8 cellular contexts compared by ENCODE assay signal in genomic region chr20:48657426-48658197, GRCh38.
DNase-seq lines count a peak whose midpoint lies in the region; ATAC-seq and TF ChIP-seq lines count a peak whose summit lies in the region.

No MANE protein-coding gene starts in this region.

- TF ChIP-seq EP300 in tibial nerve (IDR thresholded peaks at IDR 0.05) = no peak

- no peak overlapping the region for H2AFZ ChIP-seq in osteoblast (ENCODE audit: low read length)

- H3K79me2 ChIP-seq in osteoblast (ENCODE audit: insufficient read depth, low read length) = no peaks in the 10 kb centered on the region

- H3K27me3 ChIP-seq in SJSA1 (replicated peaks) (no peaks in the 10 kb centered on the region), osteoblast (ENCODE audit: insufficient read depth, low read length) (no peaks in the 10 kb centered on the region), tibial nerve (no peaks in the 10 kb centered on the region)

- DNase-seq in DMS153 treated with DMSO at 0.1 percent for 48 hours (lab: John Stamatoyannopoulos, UW; ENCODE audit: unreplicated experiment) (peak; percentile 67), LNCaP clone FGC (ENCODE audit: low read depth) (no peak), SJSA1 (ENCODE audit: low read depth in 1 of 2, low spot score in 2 of 2) (peak; percentile 50 to 69), foreskin fibroblast (peak; percentile 53 to 86), osteoblast (ENCODE audit: insufficient read length, low spot score, missing footprints) (peak; percentile 99), tibial nerve (ENCODE audit: low spot score in 2 of 2) (peak; percentile 44 to 66)
- DNase-seq in activated effector memory CD4-positive, alpha-beta T cell treated with anti-CD3 and anti-CD28 coated beads, Interleukin-2, amount 50 U/mL, for 16 hours = peak; percentile 85

- peaks cover 45% of the 10 kb centered on the region for H3K36me3 ChIP-seq in SJSA1
- H3K36me3 ChIP-seq in osteoblast (ENCODE audit: insufficient read depth, low read length) = no peaks in the 10 kb centered on the region
- peaks cover 0 to 65% (median 8%) of the 10 kb centered on the region in 3 donors for H3K36me3 ChIP-seq in tibial nerve

- no peak for ATAC-seq in GM18858 (IDR thresholded peaks at IDR 0.05; ENCODE audit: unreplicated experiment)

- 63 to 67% methylated on average over 19 to 21 of the region's 21 CpGs for WGBS in tibial nerve, 2 donors

- no peak for TF ChIP-seq POLR2A in tibial nerve (IDR thresholded peaks at IDR 0.05)

- peak; percentile 93 for TF ChIP-seq CTCF in LNCaP clone FGC (IDR thresholded peaks at IDR 0.05; ENCODE audit: control insufficient read depth, extremely low read depth, insufficient read depth)
- TF ChIP-seq CTCF in foreskin fibroblast (IDR thresholded peaks at IDR 0.05; ENCODE audit: low read depth, low read length) = peak; percentile 92
- TF ChIP-seq CTCF in osteoblast (IDR thresholded peaks at IDR 0.05; ENCODE audit: extremely low read depth, low read depth, low read length) = peak; percentile 93
- peak; percentile 90 to 96 (median 94) for TF ChIP-seq CTCF in tibial nerve (IDR thresholded peaks at IDR 0.05)

- peaks cover 4% of the 10 kb centered on the region for H4K20me1 ChIP-seq in osteoblast (ENCODE audit: insufficient read depth, low read length)

- H3K4me2 ChIP-seq in osteoblast (ENCODE audit: insufficient read depth, low read length) = no peak overlapping the region

- H3K9me3 ChIP-seq in SJSA1 (replicated peaks) (no peaks in the 10 kb centered on the region; the same call in 1 of the 2 replicates), osteoblast (ENCODE audit: low read depth, low read length) (no peaks in the 10 kb centered on the region), tibial nerve (peaks cover 0 to 8% (median 0%) of the 10 kb centered on the region in 4 donors)

- no peaks in the 10 kb centered on the region for H3K4me1 ChIP-seq in SJSA1 (replicated peaks)
- peaks cover 10% of the 10 kb centered on the region for H3K4me1 ChIP-seq in osteoblast (ENCODE audit: insufficient read depth, low read length)
- H3K4me1 ChIP-seq in tibial nerve = peaks cover 0 to 29% (median 0%) of the 10 kb centered on the region in 4 donors

- H3K4me3 ChIP-seq in LNCaP clone FGC (ENCODE audit: low read depth, low read length) = no peak overlapping the region
- H3K4me3 ChIP-seq in SJSA1 = no peak overlapping the region
- no peak overlapping the region for H3K4me3 ChIP-seq in foreskin fibroblast (ENCODE audit: low read depth in 1 of 2, low read length in 2 of 2)
- H3K4me3 ChIP-seq in osteoblast (ENCODE audit: insufficient read depth, low read length) = no peak overlapping the region
- H3K4me3 ChIP-seq in tibial nerve = no peak overlapping the region

- no peak overlapping the region for H3K27ac ChIP-seq in SJSA1
- no peak overlapping the region for H3K27ac ChIP-seq in osteoblast (ENCODE audit: low read depth, low read length)
- H3K27ac ChIP-seq in tibial nerve = no peak overlapping the region
